In the genomic region with DNA sequence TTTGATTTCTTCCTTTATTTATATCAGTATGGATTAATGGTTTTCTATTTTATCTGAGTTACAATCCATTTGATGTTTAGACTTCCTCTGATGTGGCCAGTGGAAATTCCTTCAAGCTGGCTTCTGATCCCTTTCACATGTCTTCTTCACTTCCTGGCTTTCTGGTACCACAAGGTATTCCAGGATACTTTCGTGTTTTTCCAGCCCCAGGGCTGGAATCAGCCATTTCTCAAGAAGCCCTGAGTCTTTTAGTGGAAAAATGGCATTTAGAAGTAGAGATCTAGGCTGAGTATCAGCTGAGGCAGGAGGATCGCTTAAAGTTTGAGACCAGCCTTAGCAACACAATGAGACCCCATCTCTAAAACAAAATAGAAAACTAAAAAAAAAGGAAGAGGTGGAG, we compare ENCODE assay signal across 8 cellular contexts.
"Had no signal": no experiment of that assay in that cellular context is flagged by ENCODE, and none has a peak within 500 bp of the region (broad histone marks: within the 10 kb centered on the region; RNA-seq: fewer than 3 reads in every experiment).

No MANE protein-coding gene starts in this region.

- H3K4me3 Mint-ChIP-seq: HFFc6, IgD-negative memory B cell had no signal

- DNase-seq: GM23248, GOT3, H7, HFFc6 had no signal

- H3K9me3 Mint-ChIP-seq: HFFc6, IgD-negative memory B cell had no signal

- H3K27ac Mint-ChIP-seq: HFFc6, IgD-negative memory B cell had no signal

- H3K9me3 ChIP-seq: HAP-1 had no signal

- H3K4me3 ChIP-seq: GM23248, HAP-1 had no signal

- H3K4me1 ChIP-seq: HAP-1 had no signal

- H3K36me3 ChIP-seq: HAP-1 had no signal

- H3K9ac ChIP-seq: GM23248 had no signal

- H3K36me3 Mint-ChIP-seq: IgD-negative memory B cell had no signal

- FAIRE-seq: HepG2 had no signal

- H2AFZ ChIP-seq: GM23248 had no signal

- H3K27ac ChIP-seq: GM23248, HL-60 had no signal
